21 cellular contexts compared by ENCODE assay signal in genomic region chr7:55483061-55483460, GRCh38.
DNase-seq lines count a peak whose midpoint lies in the region; ATAC-seq and TF ChIP-seq lines count a peak whose summit lies in the region.
"Had no signal": no experiment of that assay in that cellular context is flagged by ENCODE, and none has a peak within 500 bp of the region (broad histone marks: within the 10 kb centered on the region; RNA-seq: fewer than 3 reads in every experiment).

No MANE protein-coding gene starts in this region.

- no peaks in the 10 kb centered on the region for H3K27me3 Mint-ChIP-seq in T-helper 1 cell treated with Interleukin-12 subunit alpha and Interleukin-12 subunit beta and Interleukin-4 antibody, amounts not matched to agents 30 μg/mL and 1 μg/mL, for 36 hours (ENCODE audit: low read depth)
- H3K27me3 Mint-ChIP-seq in CD4-positive, alpha-beta T cell: no peaks in the 10 kb centered on the region
- H3K27me3 Mint-ChIP-seq in immature natural killer cell (ENCODE audit: low read depth in 3 of 3): peaks cover 0 to 5% (median 2%) of the 10 kb centered on the region in 3 donors
- H3K27me3 Mint-ChIP-seq: progenitor cell of endocrine pancreas had no signal

- no peaks in the 10 kb centered on the region for H3K9me3 Mint-ChIP-seq in T-helper 1 cell treated with Interleukin-12 subunit alpha and Interleukin-12 subunit beta and Interleukin-4 antibody, amounts not matched to agents 30 μg/mL and 1 μg/mL, for 36 hours
- no peaks in the 10 kb centered on the region for H3K9me3 Mint-ChIP-seq in CD4-positive, alpha-beta T cell
- H3K9me3 Mint-ChIP-seq in immature natural killer cell: no peaks in the 10 kb centered on the region
- H3K9me3 Mint-ChIP-seq: nephron progenitor cell had no signal

- H3K4me2 ChIP-seq in MM.1S (ENCODE audit: low read depth, low read length): peak overlapping the region; percentile 15; the same call in 1 of the 2 replicates
- H3K4me2 ChIP-seq: BLaER1 treated with 17β-estradiol and CSF1 and Interleukin-3, amounts not matched to agents 10 nM and 100 nM had no signal

- 0 out of 2 replicates have a peak, but pooled peaks cover 3% of the 10 kb centered on the region for H4K20me1 ChIP-seq in MM.1S (ENCODE audit: insufficient read depth, low read length)

- no peak overlapping the region for H3K4me3 ChIP-seq in MM.1S (ENCODE audit: low read length)
- H3K4me3 ChIP-seq: BLaER1 treated with 17β-estradiol and CSF1 and Interleukin-3, amounts not matched to agents 10 nM and 100 nM; esophagus muscularis mucosa; gastroesophageal sphincter; GM12878; MG63 had no signal

- peaks cover 17% of the 10 kb centered on the region for H3F3A ChIP-seq in MM.1S (ENCODE audit: insufficient read depth, low read length)

- H3K36me3 Mint-ChIP-seq in T-helper 1 cell treated with Interleukin-12 subunit alpha and Interleukin-12 subunit beta and Interleukin-4 antibody, amounts not matched to agents 30 μg/mL and 1 μg/mL, for 36 hours (ENCODE audit: low read depth): peaks cover 44% of the 10 kb centered on the region
- peaks cover 60% of the 10 kb centered on the region for H3K36me3 Mint-ChIP-seq in CD4-positive, alpha-beta T cell (ENCODE audit: low read depth)
- peaks cover 4 to 17% (median 6%) of the 10 kb centered on the region in 3 donors for H3K36me3 Mint-ChIP-seq in immature natural killer cell

- intact Hi-C loops in CD4-positive, alpha-beta T cell (cut with DNase I, micrococcal nuclease): no loop called here

- no peaks in the 10 kb centered on the region for H3K9me2 ChIP-seq in MM.1S (replicated peaks; ENCODE audit: insufficient read depth, low read length)

- CTCF ChIA-PET in CD4-positive, alpha-beta T cell (lab: Charles Lee): no interaction called here

- no peak overlapping the region for H3K4me3 Mint-ChIP-seq in T-helper 1 cell treated with Interleukin-12 subunit alpha and Interleukin-12 subunit beta and Interleukin-4 antibody, amounts not matched to agents 30 μg/mL and 1 μg/mL, for 36 hours
- H3K4me3 Mint-ChIP-seq in CD4-positive, alpha-beta T cell: no peak overlapping the region
- H3K4me3 Mint-ChIP-seq in immature natural killer cell: no peak overlapping the region
- H3K4me3 Mint-ChIP-seq: nephron progenitor cell had no signal

- H3K79me2 ChIP-seq in MM.1S (ENCODE audit: low read length): peaks cover 98% of the 10 kb centered on the region

- no peaks in the 10 kb centered on the region for H3K27me3 ChIP-seq in CD4-positive, alpha-beta T cell (ENCODE audit: control insufficient read depth, insufficient read depth, low read length)
- no peaks in the 10 kb centered on the region for H3K27me3 ChIP-seq in MM.1S (replicated peaks; ENCODE audit: insufficient read depth, low read length)
- H3K27me3 ChIP-seq: BLaER1 treated with 17β-estradiol and CSF1 and Interleukin-3, amounts not matched to agents 10 nM and 100 nM; esophagus muscularis mucosa; gastroesophageal sphincter; MG63 had no signal

- ATAC-seq in CD4-positive, alpha-beta T cell (ENCODE audit: poor library complexity): no peak
- ATAC-seq: gastroesophageal sphincter, GM12878, left cardiac atrium had no signal

- peak overlapping the region; percentile 18 for H3K27ac Mint-ChIP-seq in T-helper 1 cell treated with Interleukin-12 subunit alpha and Interleukin-12 subunit beta and Interleukin-4 antibody, amounts not matched to agents 30 μg/mL and 1 μg/mL, for 36 hours
- H3K27ac Mint-ChIP-seq in CD4-positive, alpha-beta T cell: peak overlapping the region; percentile 70
- no peak overlapping the region for H3K27ac Mint-ChIP-seq in immature natural killer cell
- H3K27ac Mint-ChIP-seq: nephron progenitor cell had no signal

- no peak overlapping the region for H3K27ac ChIP-seq in CD4-positive, alpha-beta T cell (ENCODE audit: low read depth, low read length)
- no peak overlapping the region for H3K27ac ChIP-seq in MM.1S (ENCODE audit: low read length)
- H3K27ac ChIP-seq: BLaER1 treated with 17β-estradiol and CSF1 and Interleukin-3, amounts not matched to agents 10 nM and 100 nM; esophagus muscularis mucosa; gastroesophageal sphincter had no signal

- H3K4me1 Mint-ChIP-seq in T-helper 1 cell treated with Interleukin-12 subunit alpha and Interleukin-12 subunit beta and Interleukin-4 antibody, amounts not matched to agents 30 μg/mL and 1 μg/mL, for 36 hours (ENCODE audit: low read depth): peaks cover 56% of the 10 kb centered on the region
- peaks cover 83% of the 10 kb centered on the region for H3K4me1 Mint-ChIP-seq in CD4-positive, alpha-beta T cell (ENCODE audit: low read depth)
- H3K4me1 Mint-ChIP-seq in immature natural killer cell: peaks cover 24 to 75% of the 10 kb centered on the region in 2 donors

- TF ChIP-seq CTCF in CD4-positive, alpha-beta T cell (IDR thresholded peaks at IDR 0.05): no peak
- no peak for TF ChIP-seq CTCF in MM.1S (IDR thresholded peaks at IDR 0.05; ENCODE audit: low read length)

- peaks cover 25% of the 10 kb centered on the region for H3K4me1 ChIP-seq in MM.1S (ENCODE audit: low read length)
- H3K4me1 ChIP-seq: esophagus muscularis mucosa, gastroesophageal sphincter had no signal

- 0 out of 2 replicates have a peak, but pooled peaks cover 5% of the 10 kb centered on the region for H3K36me3 ChIP-seq in MM.1S (replicated peaks; ENCODE audit: insufficient read depth, low read length)

- DNase-seq in T-helper 1 cell: no peak
- no peak for DNase-seq in CD4-positive, alpha-beta T cell
- DNase-seq in MM.1S: no peak
- DNase-seq in islet precursor cell: peak; percentile 37
- no peak for DNase-seq in COLO829 (ENCODE audit: low spot score)
- DNase-seq in immature natural killer cell: no peak
- no peak for DNase-seq in GM03348 (ENCODE audit: low spot score)
- DNase-seq: central memory CD4-positive, alpha-beta T cell; DMS 273 treated with DMSO at 0.1 percent for 48 hours; GF-D8; left cardiac atrium; MG63; NCI-H1930; nephron progenitor cell; stimulated activated CD4-positive, alpha-beta T cell treated with anti-CD3 and anti-CD28 coated beads, Interleukin-2, amount 100 ng/mL, for 48 hours had no signal

- H3K9me3 ChIP-seq in CD4-positive, alpha-beta T cell (ENCODE audit: control insufficient read depth, low read length): no peaks in the 10 kb centered on the region
- no peaks in the 10 kb centered on the region for H3K9me3 ChIP-seq in MM.1S (replicated peaks; ENCODE audit: insufficient read depth, low read length)
- H3K9me3 ChIP-seq: BLaER1 treated with 17β-estradiol and CSF1 and Interleukin-3, amounts not matched to agents 10 nM and 100 nM; esophagus muscularis mucosa; gastroesophageal sphincter; MG63 had no signal

- H2AFZ ChIP-seq in MM.1S (ENCODE audit: low read length): no peak overlapping the region

- POLR2A ChIA-PET in CD4-positive, alpha-beta T cell (lab: Charles Lee): no interaction called here

- H3K9ac ChIP-seq in MM.1S (ENCODE audit: low read length): no peak overlapping the region
- H3K9ac ChIP-seq: BLaER1 treated with 17β-estradiol and CSF1 and Interleukin-3, amounts not matched to agents 10 nM and 100 nM had no signal

Comparison
In these comparisons a context has a peak if more than half of its experiments do, and no peak if none do; other contexts are left out.
1. H3K27ac Mint-ChIP-seq: peak in T-helper 1 cell treated with Interleukin-12 subunit alpha and Interleukin-12 subunit beta and Interleukin-4 antibody, amounts not matched to agents 30 μg/mL and 1 μg/mL, for 36 hours (single experiment) and CD4-positive, alpha-beta T cell (single experiment); none in immature natural killer cell (0 of 6).